In genomic region chr6:169783971-169784930, GRCh38 we compare ENCODE assay signal across 15 cellular contexts.
"Had no signal": no experiment of that assay in that cellular context is flagged by ENCODE, and none has a peak within 500 bp of the region (broad histone marks: within the 10 kb centered on the region; RNA-seq: fewer than 3 reads in every experiment).

No MANE protein-coding gene starts in this region.

- H3K9me3 ChIP-seq: gastrocnemius medialis, left lung, right atrium auricular region, transverse colon had no signal

- DNase-seq: activated B cell treated with CpG ODN at 0.5 μM for 24 hours; activated CD4-positive, alpha-beta T cell treated with anti-CD3 and anti-CD28 coated beads for 48 hours; activated CD8-positive, alpha-beta T cell treated with anti-CD3 and anti-CD28 coated beads, Interleukin-2, amount 10 ng/mL, durations not matched to agents 7 days and 5 days; activated naive CD4-positive, alpha-beta T cell treated with Interleukin-2 at 50 U/mL for 16 hours; caudate nucleus; cortex of kidney; effector CD8-positive, alpha-beta T cell; gastrocnemius medialis; left lung; mammary epithelial cell; naive thymus-derived CD8-positive, alpha-beta T cell; stimulated activated CD4-positive, alpha-beta T cell treated with anti-CD3 and anti-CD28 coated beads, Interleukin-2, amount 100 ng/mL, for 48 hours; stimulated activated naive CD4-positive, alpha-beta T cell; transverse colon had no signal

- H3K4me1 ChIP-seq: left lung, right atrium auricular region, transverse colon had no signal

- H3K4me3 ChIP-seq: gastrocnemius medialis, left lung, right atrium auricular region, transverse colon had no signal

- H3K27ac ChIP-seq: gastrocnemius medialis, left lung, right atrium auricular region, transverse colon had no signal

- ATAC-seq: activated CD8-positive, alpha-beta T cell treated with anti-CD3 and anti-CD28 coated beads, Interleukin-2, amount 10 ng/mL, durations not matched to agents 7 days and 5 days; gastrocnemius medialis; left lung; naive thymus-derived CD8-positive, alpha-beta T cell had no signal

- H3K27me3 ChIP-seq: gastrocnemius medialis, right atrium auricular region, transverse colon had no signal
